In the genomic region with DNA sequence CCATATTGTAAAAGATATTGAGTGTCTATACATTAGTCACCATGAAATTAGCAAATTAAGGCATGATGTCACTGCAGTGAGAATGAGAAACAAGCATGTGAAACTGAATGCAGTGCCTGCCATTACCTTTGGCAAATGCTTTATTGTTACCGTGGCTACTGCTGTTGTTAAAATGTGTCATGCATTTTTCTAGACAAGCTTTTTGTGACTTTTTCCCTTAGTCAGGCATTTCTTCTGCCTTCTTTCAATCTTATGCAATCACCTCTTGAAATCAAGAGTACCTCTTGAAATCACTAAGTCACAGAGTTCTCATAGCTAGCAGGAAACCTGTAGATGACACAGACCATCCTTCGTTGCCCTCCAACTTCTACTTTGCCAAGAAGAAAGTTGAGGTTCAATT, we compare ENCODE assay signal across 1 cellular context.
TF ChIP-seq lines count a peak whose summit lies in the region.

No MANE protein-coding gene starts in this region.

TF ChIP-seq in HepG2, 621 proteins besides CTCF, POLR2A, EP300 and RAD21 (continued from another document):
- TF ChIP-seq, protein P1, sequence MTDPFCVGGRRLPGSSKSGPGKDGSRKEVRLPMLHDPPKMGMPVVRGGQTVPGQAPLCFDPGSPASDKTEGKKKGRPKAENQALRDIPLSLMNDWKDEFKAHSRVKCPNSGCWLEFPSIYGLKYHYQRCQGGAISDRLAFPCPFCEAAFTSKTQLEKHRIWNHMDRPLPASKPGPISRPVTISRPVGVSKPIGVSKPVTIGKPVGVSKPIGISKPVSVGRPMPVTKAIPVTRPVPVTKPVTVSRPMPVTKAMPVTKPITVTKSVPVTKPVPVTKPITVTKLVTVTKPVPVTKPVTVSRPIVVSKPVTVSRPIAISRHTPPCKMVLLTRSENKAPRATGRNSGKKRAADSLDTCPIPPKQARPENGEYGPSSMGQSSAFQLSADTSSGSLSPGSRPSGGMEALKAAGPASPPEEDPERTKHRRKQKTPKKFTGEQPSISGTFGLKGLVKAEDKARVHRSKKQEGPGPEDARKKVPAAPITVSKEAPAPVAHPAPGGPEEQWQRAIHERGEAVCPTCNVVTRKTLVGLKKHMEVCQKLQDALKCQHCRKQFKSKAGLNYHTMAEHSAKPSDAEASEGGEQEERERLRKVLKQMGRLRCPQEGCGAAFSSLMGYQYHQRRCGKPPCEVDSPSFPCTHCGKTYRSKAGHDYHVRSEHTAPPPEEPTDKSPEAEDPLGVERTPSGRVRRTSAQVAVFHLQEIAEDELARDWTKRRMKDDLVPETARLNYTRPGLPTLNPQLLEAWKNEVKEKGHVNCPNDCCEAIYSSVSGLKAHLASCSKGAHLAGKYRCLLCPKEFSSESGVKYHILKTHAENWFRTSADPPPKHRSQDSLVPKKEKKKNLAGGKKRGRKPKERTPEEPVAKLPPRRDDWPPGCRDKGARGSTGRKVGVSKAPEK (CRISPR knock-in tag; IDR thresholded peaks at IDR 0.05; ENCODE audit: borderline replicate concordance) = no peak
- TF ChIP-seq, protein P2, sequence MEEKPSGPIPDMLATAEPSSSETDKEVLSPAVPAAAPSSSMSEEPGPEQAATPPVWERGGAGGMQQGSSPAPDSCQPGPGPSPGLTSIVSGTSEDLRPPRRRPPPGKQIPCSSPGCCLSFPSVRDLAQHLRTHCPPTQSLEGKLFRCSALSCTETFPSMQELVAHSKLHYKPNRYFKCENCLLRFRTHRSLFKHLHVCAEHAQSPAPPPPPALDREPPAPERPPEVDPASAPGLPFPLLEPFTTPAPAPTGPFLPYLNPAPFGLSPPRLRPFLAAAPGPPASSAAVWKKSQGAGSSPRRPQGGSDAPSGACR (CRISPR knock-in tag; IDR thresholded peaks at IDR 0.05) = no peak
- TF ChIP-seq MAFK (conservative IDR thresholded peaks at IDR 0.05 in 1 of 2, IDR thresholded peaks at IDR 0.05 in 1 of 2; ENCODE audit: low read length in 2 of 2) (peak; percentile 35 to 60; a peak in 3 of 4 replicates), ZSCAN22 (CRISPR knock-in tag; IDR thresholded peaks at IDR 0.05) (no peak), WIZ (CRISPR knock-in tag; IDR thresholded peaks at IDR 0.05) (no peak), ZSCAN21 (CRISPR knock-in tag; IDR thresholded peaks at IDR 0.05; ENCODE audit: borderline replicate concordance) (no peak), ZNF619 (CRISPR knock-in tag; IDR thresholded peaks at IDR 0.05) (no peak), MAFF (IDR thresholded peaks at IDR 0.05; ENCODE audit: low read depth, low read length) (peak; percentile 57), ZNF335 (CRISPR knock-in tag; IDR thresholded peaks at IDR 0.05) (no peak), ZNF264 (CRISPR knock-in tag; IDR thresholded peaks at IDR 0.05) (no peak), TBL1XR1 (IDR thresholded peaks at IDR 0.05; ENCODE audit: borderline replicate concordance, low read length, partially characterized antibody) (no peak), ZNF10 (CRISPR knock-in tag; IDR thresholded peaks at IDR 0.05; ENCODE audit: borderline replicate concordance, low read depth) (no peak)
TF ChIP-seq in HepG2: peak in this region for 2.
